6 cellular contexts compared by ENCODE assay signal in the genomic region with DNA sequence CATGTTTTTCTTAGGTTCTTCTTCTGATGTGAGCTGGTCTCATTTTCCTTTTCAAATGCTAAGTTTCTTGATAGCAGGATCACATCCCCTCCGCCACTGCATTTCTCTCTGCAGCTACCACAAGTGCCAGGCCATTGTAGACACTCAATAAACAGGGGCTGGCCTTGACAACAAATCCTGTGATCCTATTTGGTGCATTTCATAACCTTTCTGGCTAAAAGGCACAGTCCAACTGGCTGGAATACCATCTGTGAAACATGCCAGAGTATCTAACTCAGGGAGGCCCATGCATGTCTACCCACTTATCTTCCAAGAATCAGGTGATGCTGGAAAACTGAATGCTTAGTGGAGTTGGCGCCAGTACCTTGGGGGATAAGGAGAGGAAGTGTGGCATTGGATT.
"Had no signal": no experiment of that assay in that cellular context is flagged by ENCODE, and none has a peak within 500 bp of the region (broad histone marks: within the 10 kb centered on the region; RNA-seq: fewer than 3 reads in every experiment).

No MANE protein-coding gene starts in this region.

- H3K4me2 ChIP-seq: KMS-11 had no signal

- H3K4me3 ChIP-seq: HAP-1 had no signal

- H3K4me1 Mint-ChIP-seq: IgD-negative memory B cell had no signal

- H3K27ac Mint-ChIP-seq: IgD-negative memory B cell had no signal

- DNase-seq: GOT3, H7, KBM-7 had no signal

- H3K36me3 Mint-ChIP-seq: IgD-negative memory B cell had no signal

- H3K36me3 ChIP-seq: HAP-1 had no signal

- H3K9ac ChIP-seq: KMS-11 had no signal

- H3K4me3 Mint-ChIP-seq: IgD-negative memory B cell had no signal

- H3K9me3 ChIP-seq: HAP-1 had no signal

- H3K27me3 Mint-ChIP-seq: IgD-negative memory B cell had no signal

- H3K27ac ChIP-seq: KMS-11 had no signal
